Comparison of ENCODE assay signal across 1 cellular context in the genomic region with DNA sequence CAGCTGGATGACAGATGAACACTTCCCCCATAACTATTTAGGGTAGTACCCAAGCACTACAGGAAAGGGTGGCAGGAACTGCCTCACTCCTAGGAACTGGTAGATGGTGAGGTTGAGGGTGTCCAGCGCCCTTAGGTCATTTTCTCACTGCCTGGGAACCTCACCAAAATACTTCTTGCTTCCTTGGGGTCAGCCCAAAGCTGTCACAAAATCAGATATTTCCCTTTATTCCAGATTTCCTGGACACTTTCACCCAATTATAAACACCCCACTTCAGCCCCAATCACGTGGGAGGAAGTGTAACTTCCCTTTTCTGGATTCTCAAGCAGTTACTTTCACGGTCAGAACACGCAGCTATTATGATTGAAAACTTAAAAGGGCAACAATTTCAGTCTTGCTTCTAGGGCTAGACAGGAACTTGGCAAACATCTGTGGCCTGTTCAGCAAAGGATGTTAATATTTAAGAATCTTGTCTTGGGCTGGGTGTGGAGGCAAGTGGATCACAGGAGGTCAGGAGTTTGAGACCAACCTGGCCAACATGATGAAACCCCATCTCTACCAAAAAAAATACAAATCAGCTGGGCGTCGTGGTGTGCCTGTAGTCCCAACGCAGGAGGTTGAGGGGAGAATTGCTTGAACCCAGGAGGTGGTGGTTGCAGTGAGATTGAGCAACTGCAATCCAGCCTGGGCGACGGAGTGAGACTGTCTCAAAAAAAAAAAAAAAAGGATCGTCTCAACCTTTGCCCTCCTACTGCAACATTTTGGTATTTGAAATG.
TF ChIP-seq lines count a peak whose summit lies in the region.

No MANE protein-coding gene starts in this region.

TF ChIP-seq in K562, 482 proteins besides CTCF, POLR2A, EP300 and RAD21 (continues in another document):
- peak; percentile 47 for TF ChIP-seq MBD2 (IDR thresholded peaks at IDR 0.05; ENCODE audit: borderline replicate concordance, low read depth)
- TF ChIP-seq, protein P1, sequence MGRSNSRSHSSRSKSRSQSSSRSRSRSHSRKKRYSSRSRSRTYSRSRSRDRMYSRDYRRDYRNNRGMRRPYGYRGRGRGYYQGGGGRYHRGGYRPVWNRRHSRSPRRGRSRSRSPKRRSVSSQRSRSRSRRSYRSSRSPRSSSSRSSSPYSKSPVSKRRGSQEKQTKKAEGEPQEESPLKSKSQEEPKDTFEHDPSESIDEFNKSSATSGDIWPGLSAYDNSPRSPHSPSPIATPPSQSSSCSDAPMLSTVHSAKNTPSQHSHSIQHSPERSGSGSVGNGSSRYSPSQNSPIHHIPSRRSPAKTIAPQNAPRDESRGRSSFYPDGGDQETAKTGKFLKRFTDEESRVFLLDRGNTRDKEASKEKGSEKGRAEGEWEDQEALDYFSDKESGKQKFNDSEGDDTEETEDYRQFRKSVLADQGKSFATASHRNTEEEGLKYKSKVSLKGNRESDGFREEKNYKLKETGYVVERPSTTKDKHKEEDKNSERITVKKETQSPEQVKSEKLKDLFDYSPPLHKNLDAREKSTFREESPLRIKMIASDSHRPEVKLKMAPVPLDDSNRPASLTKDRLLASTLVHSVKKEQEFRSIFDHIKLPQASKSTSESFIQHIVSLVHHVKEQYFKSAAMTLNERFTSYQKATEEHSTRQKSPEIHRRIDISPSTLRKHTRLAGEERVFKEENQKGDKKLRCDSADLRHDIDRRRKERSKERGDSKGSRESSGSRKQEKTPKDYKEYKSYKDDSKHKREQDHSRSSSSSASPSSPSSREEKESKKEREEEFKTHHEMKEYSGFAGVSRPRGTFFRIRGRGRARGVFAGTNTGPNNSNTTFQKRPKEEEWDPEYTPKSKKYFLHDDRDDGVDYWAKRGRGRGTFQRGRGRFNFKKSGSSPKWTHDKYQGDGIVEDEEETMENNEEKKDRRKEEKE (IDR thresholded peaks at IDR 0.05; ENCODE audit: borderline replicate concordance in 1 of 2, control insufficient read depth in 1 of 2, low read depth in 2 of 2, low read length in 1 of 2), result peak in 1 of 2 experiments; percentile 10; a peak in 2 of 4 replicates
- no peak for TF ChIP-seq RFX5 (IDR thresholded peaks at IDR 0.05; ENCODE audit: low read depth, low read length)
- TF ChIP-seq XRCC5 (IDR thresholded peaks at IDR 0.05; ENCODE audit: low read depth, low read length), result no peak
- 0 out of 2 replicates have a peak, but pooled peaks have one; percentile 13 for TF ChIP-seq ZBTB1 (CRISPR knock-in tag; IDR thresholded peaks at IDR 0.05; ENCODE audit: borderline replicate concordance, low read depth)
- peak; percentile 44 for TF ChIP-seq ILF3 (IDR thresholded peaks at IDR 0.05; ENCODE audit: borderline replicate concordance)
- peak; percentile 53; the same call in 1 of the 2 replicates for TF ChIP-seq NR2F6 (CRISPR knock-in tag; IDR thresholded peaks at IDR 0.05)
- no peak for TF ChIP-seq ZNF212 (CRISPR knock-in tag; IDR thresholded peaks at IDR 0.05)
- no peak for TF ChIP-seq SMAD4 (CRISPR knock-in tag; conservative IDR thresholded peaks at IDR 0.05)
- peak; percentile 11; the same call in 1 of the 2 replicates for TF ChIP-seq BCL6 (CRISPR knock-in tag; IDR thresholded peaks at IDR 0.05)
- no peak for TF ChIP-seq HSF4 (CRISPR knock-in tag; IDR thresholded peaks at IDR 0.05; ENCODE audit: borderline replicate concordance)
- TF ChIP-seq ATF1 (CRISPR knock-in tag; IDR thresholded peaks at IDR 0.05), result no peak
- no peak; the same call in 1 of the 2 replicates for TF ChIP-seq ATF1 (tag; IDR thresholded peaks at IDR 0.05)
- no peak for TF ChIP-seq ZNF232 (CRISPR knock-in tag; IDR thresholded peaks at IDR 0.05)
- TF ChIP-seq, protein P2, sequence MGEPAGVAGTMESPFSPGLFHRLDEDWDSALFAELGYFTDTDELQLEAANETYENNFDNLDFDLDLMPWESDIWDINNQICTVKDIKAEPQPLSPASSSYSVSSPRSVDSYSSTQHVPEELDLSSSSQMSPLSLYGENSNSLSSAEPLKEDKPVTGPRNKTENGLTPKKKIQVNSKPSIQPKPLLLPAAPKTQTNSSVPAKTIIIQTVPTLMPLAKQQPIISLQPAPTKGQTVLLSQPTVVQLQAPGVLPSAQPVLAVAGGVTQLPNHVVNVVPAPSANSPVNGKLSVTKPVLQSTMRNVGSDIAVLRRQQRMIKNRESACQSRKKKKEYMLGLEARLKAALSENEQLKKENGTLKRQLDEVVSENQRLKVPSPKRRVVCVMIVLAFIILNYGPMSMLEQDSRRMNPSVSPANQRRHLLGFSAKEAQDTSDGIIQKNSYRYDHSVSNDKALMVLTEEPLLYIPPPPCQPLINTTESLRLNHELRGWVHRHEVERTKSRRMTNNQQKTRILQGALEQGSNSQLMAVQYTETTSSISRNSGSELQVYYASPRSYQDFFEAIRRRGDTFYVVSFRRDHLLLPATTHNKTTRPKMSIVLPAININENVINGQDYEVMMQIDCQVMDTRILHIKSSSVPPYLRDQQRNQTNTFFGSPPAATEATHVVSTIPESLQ (CRISPR knock-in tag; IDR thresholded peaks at IDR 0.05), result no peak
- no peak for TF ChIP-seq HNRNPL (IDR thresholded peaks at IDR 0.05; ENCODE audit: low read depth, low read length)
- TF ChIP-seq TSC22D4 (tag; IDR thresholded peaks at IDR 0.05), result no peak
- TF ChIP-seq GABPB1 (CRISPR knock-in tag; IDR thresholded peaks at IDR 0.05), result peak; percentile 44
- no peak for TF ChIP-seq ZNF239 (CRISPR knock-in tag; IDR thresholded peaks at IDR 0.05)
- TF ChIP-seq HMGN3 (IDR thresholded peaks at IDR 0.05; ENCODE audit: borderline replicate concordance, extremely low read depth, insufficient read length, low read depth, low read length), result no peak
- TF ChIP-seq, protein P3, sequence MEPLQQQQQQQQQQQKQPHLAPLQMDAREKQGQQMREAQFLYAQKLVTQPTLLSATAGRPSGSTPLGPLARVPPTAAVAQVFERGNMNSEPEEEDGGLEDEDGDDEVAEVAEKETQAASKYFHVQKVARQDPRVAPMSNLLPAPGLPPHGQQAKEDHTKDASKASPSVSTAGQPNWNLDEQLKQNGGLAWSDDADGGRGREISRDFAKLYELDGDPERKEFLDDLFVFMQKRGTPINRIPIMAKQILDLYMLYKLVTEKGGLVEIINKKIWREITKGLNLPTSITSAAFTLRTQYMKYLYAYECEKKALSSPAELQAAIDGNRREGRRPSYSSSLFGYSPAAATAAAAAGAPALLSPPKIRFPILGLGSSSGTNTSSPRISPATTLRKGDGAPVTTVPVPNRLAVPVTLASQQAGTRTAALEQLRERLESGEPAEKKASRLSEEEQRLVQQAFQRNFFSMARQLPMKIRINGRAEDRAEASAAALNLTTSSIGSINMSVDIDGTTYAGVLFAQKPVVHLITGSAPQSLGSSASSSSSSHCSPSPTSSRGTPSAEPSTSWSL (CRISPR knock-in tag; IDR thresholded peaks at IDR 0.05; ENCODE audit: borderline replicate concordance), result no peak
- TF ChIP-seq, protein P4, sequence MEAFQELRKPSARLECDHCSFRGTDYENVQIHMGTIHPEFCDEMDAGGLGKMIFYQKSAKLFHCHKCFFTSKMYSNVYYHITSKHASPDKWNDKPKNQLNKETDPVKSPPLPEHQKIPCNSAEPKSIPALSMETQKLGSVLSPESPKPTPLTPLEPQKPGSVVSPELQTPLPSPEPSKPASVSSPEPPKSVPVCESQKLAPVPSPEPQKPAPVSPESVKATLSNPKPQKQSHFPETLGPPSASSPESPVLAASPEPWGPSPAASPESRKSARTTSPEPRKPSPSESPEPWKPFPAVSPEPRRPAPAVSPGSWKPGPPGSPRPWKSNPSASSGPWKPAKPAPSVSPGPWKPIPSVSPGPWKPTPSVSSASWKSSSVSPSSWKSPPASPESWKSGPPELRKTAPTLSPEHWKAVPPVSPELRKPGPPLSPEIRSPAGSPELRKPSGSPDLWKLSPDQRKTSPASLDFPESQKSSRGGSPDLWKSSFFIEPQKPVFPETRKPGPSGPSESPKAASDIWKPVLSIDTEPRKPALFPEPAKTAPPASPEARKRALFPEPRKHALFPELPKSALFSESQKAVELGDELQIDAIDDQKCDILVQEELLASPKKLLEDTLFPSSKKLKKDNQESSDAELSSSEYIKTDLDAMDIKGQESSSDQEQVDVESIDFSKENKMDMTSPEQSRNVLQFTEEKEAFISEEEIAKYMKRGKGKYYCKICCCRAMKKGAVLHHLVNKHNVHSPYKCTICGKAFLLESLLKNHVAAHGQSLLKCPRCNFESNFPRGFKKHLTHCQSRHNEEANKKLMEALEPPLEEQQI (IDR thresholded peaks at IDR 0.05), result no peak
- TF ChIP-seq FOXK1 (CRISPR knock-in tag; IDR thresholded peaks at IDR 0.05; ENCODE audit: borderline replicate concordance), result peak; percentile 64
- peak; percentile 67 for TF ChIP-seq SMAD3 (CRISPR knock-in tag; conservative IDR thresholded peaks at IDR 0.05)
- no peak for TF ChIP-seq GATAD2B (IDR thresholded peaks at IDR 0.05; ENCODE audit: borderline replicate concordance)
- TF ChIP-seq, protein P5, sequence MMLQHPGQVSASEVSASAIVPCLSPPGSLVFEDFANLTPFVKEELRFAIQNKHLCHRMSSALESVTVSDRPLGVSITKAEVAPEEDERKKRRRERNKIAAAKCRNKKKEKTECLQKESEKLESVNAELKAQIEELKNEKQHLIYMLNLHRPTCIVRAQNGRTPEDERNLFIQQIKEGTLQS (IDR thresholded peaks at IDR 0.05), result peak; percentile 49
- TF ChIP-seq, protein P5 (CRISPR knock-in tag; conservative IDR thresholded peaks at IDR 0.05), result no peak
- TF ChIP-seq MED1 (CRISPR knock-in tag; IDR thresholded peaks at IDR 0.05; ENCODE audit: borderline replicate concordance), result no peak
- TF ChIP-seq, protein P6, sequence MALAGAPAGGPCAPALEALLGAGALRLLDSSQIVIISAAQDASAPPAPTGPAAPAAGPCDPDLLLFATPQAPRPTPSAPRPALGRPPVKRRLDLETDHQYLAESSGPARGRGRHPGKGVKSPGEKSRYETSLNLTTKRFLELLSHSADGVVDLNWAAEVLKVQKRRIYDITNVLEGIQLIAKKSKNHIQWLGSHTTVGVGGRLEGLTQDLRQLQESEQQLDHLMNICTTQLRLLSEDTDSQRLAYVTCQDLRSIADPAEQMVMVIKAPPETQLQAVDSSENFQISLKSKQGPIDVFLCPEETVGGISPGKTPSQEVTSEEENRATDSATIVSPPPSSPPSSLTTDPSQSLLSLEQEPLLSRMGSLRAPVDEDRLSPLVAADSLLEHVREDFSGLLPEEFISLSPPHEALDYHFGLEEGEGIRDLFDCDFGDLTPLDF (CRISPR knock-in tag; IDR thresholded peaks at IDR 0.05), result no peak
- TF ChIP-seq ZNF384 (IDR thresholded peaks at IDR 0.05; ENCODE audit: low read depth, low read length), result peak; percentile 83
- TF ChIP-seq, protein P7, sequence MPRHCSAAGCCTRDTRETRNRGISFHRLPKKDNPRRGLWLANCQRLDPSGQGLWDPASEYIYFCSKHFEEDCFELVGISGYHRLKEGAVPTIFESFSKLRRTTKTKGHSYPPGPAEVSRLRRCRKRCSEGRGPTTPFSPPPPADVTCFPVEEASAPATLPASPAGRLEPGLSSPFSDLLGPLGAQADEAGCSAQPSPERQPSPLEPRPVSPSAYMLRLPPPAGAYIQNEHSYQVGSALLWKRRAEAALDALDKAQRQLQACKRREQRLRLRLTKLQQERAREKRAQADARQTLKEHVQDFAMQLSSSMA (CRISPR knock-in tag; IDR thresholded peaks at IDR 0.05), result peak; percentile 27
- TF ChIP-seq, protein P8, sequence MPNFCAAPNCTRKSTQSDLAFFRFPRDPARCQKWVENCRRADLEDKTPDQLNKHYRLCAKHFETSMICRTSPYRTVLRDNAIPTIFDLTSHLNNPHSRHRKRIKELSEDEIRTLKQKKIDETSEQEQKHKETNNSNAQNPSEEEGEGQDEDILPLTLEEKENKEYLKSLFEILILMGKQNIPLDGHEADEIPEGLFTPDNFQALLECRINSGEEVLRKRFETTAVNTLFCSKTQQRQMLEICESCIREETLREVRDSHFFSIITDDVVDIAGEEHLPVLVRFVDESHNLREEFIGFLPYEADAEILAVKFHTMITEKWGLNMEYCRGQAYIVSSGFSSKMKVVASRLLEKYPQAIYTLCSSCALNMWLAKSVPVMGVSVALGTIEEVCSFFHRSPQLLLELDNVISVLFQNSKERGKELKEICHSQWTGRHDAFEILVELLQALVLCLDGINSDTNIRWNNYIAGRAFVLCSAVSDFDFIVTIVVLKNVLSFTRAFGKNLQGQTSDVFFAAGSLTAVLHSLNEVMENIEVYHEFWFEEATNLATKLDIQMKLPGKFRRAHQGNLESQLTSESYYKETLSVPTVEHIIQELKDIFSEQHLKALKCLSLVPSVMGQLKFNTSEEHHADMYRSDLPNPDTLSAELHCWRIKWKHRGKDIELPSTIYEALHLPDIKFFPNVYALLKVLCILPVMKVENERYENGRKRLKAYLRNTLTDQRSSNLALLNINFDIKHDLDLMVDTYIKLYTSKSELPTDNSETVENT (CRISPR knock-in tag; IDR thresholded peaks at IDR 0.05), result no peak
- TF ChIP-seq, protein P9, sequence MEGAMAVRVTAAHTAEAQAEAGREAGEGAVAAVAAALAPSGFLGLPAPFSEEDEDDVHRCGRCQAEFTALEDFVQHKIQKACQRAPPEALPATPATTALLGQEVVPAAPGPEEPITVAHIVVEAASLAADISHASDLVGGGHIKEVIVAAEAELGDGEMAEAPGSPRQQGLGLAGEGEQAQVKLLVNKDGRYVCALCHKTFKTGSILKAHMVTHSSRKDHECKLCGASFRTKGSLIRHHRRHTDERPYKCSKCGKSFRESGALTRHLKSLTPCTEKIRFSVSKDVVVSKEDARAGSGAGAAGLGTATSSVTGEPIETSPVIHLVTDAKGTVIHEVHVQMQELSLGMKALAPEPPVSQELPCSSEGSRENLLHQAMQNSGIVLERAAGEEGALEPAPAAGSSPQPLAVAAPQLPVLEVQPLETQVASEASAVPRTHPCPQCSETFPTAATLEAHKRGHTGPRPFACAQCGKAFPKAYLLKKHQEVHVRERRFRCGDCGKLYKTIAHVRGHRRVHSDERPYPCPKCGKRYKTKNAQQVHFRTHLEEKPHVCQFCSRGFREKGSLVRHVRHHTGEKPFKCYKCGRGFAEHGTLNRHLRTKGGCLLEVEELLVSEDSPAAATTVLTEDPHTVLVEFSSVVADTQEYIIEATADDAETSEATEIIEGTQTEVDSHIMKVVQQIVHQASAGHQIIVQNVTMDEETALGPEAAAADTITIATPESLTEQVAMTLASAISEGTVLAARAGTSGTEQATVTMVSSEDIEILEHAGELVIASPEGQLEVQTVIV (CRISPR knock-in tag; IDR thresholded peaks at IDR 0.05; ENCODE audit: borderline replicate concordance), result peak; percentile 78; the same call in 1 of the 2 replicates
- peak; percentile 85 for TF ChIP-seq PML (IDR thresholded peaks at IDR 0.05; ENCODE audit: low read length)
- TF ChIP-seq ARID1B (IDR thresholded peaks at IDR 0.05), result no peak; the same call in 1 of the 2 replicates
- no peak for TF ChIP-seq CBFB (CRISPR knock-in tag; IDR thresholded peaks at IDR 0.05)
- no peak for TF ChIP-seq FOXA3 (CRISPR knock-in tag; conservative IDR thresholded peaks at IDR 0.05 in 1 of 2, IDR thresholded peaks at IDR 0.05 in 1 of 2)
- TF ChIP-seq ZNF165 (CRISPR knock-in tag; IDR thresholded peaks at IDR 0.05; ENCODE audit: borderline replicate concordance), result no peak
- no peak for TF ChIP-seq ADNP (tag; IDR thresholded peaks at IDR 0.05)
- TF ChIP-seq ZNF174 (CRISPR knock-in tag; IDR thresholded peaks at IDR 0.05), result 0 out of 2 replicates have a peak, but pooled peaks have one; percentile 46
- no peak for TF ChIP-seq HDGF (IDR thresholded peaks at IDR 0.05)
